ENCODE assay signal across 1 cellular context in genomic region chr9:33751536-33752129, GRCh38.
TF ChIP-seq lines count a peak whose summit lies in the region.

No MANE protein-coding gene starts in this region.

TF ChIP-seq in WTC11, 78 proteins besides CTCF, POLR2A, EP300 and RAD21 (continued from another document):
- no peak for TF ChIP-seq AFF4 (CRISPR knock-in tag; IDR thresholded peaks at IDR 0.05; ENCODE audit: borderline replicate concordance)
- no peak for TF ChIP-seq STAT6 (CRISPR knock-in tag; conservative IDR thresholded peaks at IDR 0.05; ENCODE audit: low read depth)
- no peak for TF ChIP-seq ZBTB43 (CRISPR knock-in tag; IDR thresholded peaks at IDR 0.05)
- TF ChIP-seq NR3C1 (CRISPR knock-in tag; conservative IDR thresholded peaks at IDR 0.05; ENCODE audit: low read depth) = no peak
TF ChIP-seq in WTC11: peak in this region for 0.
